20 cellular contexts compared by ENCODE assay signal in the genomic region with DNA sequence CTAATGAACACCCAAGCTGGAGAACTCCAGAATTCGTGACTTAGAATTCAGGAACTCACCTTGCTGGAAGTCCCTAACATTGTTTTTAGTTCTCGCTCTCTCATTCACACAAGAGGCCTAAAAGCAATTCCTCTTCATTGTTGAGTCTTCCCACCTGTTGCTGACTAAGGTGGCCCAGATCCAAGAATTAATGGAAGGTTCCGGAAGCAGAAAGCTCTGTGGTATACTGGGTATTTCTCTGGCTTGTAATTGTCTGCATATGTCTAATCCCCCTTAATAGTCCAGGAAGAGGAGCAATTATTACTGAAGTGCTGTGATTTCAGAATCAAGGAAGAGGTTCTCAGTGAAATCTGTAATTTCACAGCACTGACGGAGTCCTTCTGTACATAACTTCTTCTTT. TPM values are rescaled to one million over a fixed set of nuclear protein-coding genes. Genes with fewer than 3 reads are reported as not detected.
A peak's percentile ranks its signal among the peaks of the same experiment; 100 is the strongest.
DNase-seq lines count a peak whose midpoint lies in the region; ATAC-seq and TF ChIP-seq lines count a peak whose summit lies in the region.
"Had no signal": no experiment of that assay in that cellular context is flagged by ENCODE, and none has a peak within 500 bp of the region (broad histone marks: within the 10 kb centered on the region; RNA-seq: fewer than 3 reads in every experiment).

No MANE protein-coding gene starts in this region.

- no peak for TF ChIP-seq CTCF in GM13977 (IDR thresholded peaks at IDR 0.05; ENCODE audit: extremely low read depth, insufficient read depth, missing control alignments)

- peaks cover 9 to 13% (median 10%) of the 10 kb centered on the region in 3 donors for H3K27me3 Mint-ChIP-seq in immature natural killer cell (ENCODE audit: low read depth in 3 of 3)

- DNase-seq in A172 (ENCODE audit: low spot score), result peak; percentile 31
- DNase-seq in LoVo (ENCODE audit: low spot score), result peak; percentile 5
- peak; percentile 70 for DNase-seq in NCI-H2227 (lab: John Stamatoyannopoulos, UW; ENCODE audit: unreplicated experiment)
- peak; percentile 26 for DNase-seq in dermis blood vessel endothelial cell
- DNase-seq in GM13977 (ENCODE audit: low spot score), result no peak
- DNase-seq in immature natural killer cell, result no peak
- no peak for DNase-seq in anterior cingulate cortex (lab: John Stamatoyannopoulos, UW)
- no peak for DNase-seq in stimulated activated effector memory CD8-positive, alpha-beta T cell treated with anti-CD3 and anti-CD28 coated beads, Interleukin-12 subunit alpha, Interleukin-12 subunit beta, amount 100 ng/mL, for 72 hours (ENCODE audit: low spot score in 2 of 2)
- DNase-seq: ACHN; activated CD4-positive, alpha-beta T cell treated with anti-CD3 and anti-CD28 coated beads for 1 hour; activated CD8-positive, alpha-beta memory T cell treated with anti-CD3 and anti-CD28 coated beads, Interleukin-2, amount 10 ng/mL, durations not matched to agents 7 days and 5 days; activated gamma-delta T cell treated with Interleukin-2 at 50 U/mL for 16 hours; amniotic stem cell; DND-41; H7; right cardiac atrium; stomach; T1000 had no signal

- H3K4me1 Mint-ChIP-seq in immature natural killer cell, result no peaks in the 10 kb centered on the region
- no peaks in the 10 kb centered on the region for H3K4me1 Mint-ChIP-seq in stimulated activated effector memory CD8-positive, alpha-beta T cell treated with anti-CD3 and anti-CD28 coated beads, Interleukin-12 subunit alpha, Interleukin-12 subunit beta, amount 100 ng/mL, for 72 hours

- in situ Hi-C loops in GM13977 (cut with MboI; ENCODE audit: low pct_unique_long_range_greater_than_20kb, low sequenced_read_pairs, unreplicated experiment), result no loop called here

- H3K9me3 Mint-ChIP-seq in immature natural killer cell, result peaks cover 0 to 3% (median 0%) of the 10 kb centered on the region in 6 donors
- H3K9me3 Mint-ChIP-seq in stimulated activated effector memory CD8-positive, alpha-beta T cell treated with anti-CD3 and anti-CD28 coated beads, Interleukin-12 subunit alpha, Interleukin-12 subunit beta, amount 100 ng/mL, for 72 hours, result no peaks in the 10 kb centered on the region

- H3K36me3 Mint-ChIP-seq in immature natural killer cell, result no peaks in the 10 kb centered on the region
- no peaks in the 10 kb centered on the region for H3K36me3 Mint-ChIP-seq in stimulated activated effector memory CD8-positive, alpha-beta T cell treated with anti-CD3 and anti-CD28 coated beads, Interleukin-12 subunit alpha, Interleukin-12 subunit beta, amount 100 ng/mL, for 72 hours
- H3K36me3 Mint-ChIP-seq: activated CD8-positive, alpha-beta memory T cell treated with anti-CD3 and anti-CD28 coated beads, Interleukin-2, amount 10 ng/mL, durations not matched to agents 7 days and 5 days had no signal

- no peak overlapping the region for H3K4me3 Mint-ChIP-seq in immature natural killer cell
- no peak overlapping the region for H3K4me3 Mint-ChIP-seq in stimulated activated effector memory CD8-positive, alpha-beta T cell treated with anti-CD3 and anti-CD28 coated beads, Interleukin-12 subunit alpha, Interleukin-12 subunit beta, amount 100 ng/mL, for 72 hours
- H3K4me3 Mint-ChIP-seq: activated CD8-positive, alpha-beta memory T cell treated with anti-CD3 and anti-CD28 coated beads, Interleukin-2, amount 10 ng/mL, durations not matched to agents 7 days and 5 days had no signal

- H3K27ac Mint-ChIP-seq in immature natural killer cell, result no peak overlapping the region
- H3K27ac Mint-ChIP-seq in stimulated activated effector memory CD8-positive, alpha-beta T cell treated with anti-CD3 and anti-CD28 coated beads, Interleukin-12 subunit alpha, Interleukin-12 subunit beta, amount 100 ng/mL, for 72 hours, result no peak overlapping the region
- H3K27ac Mint-ChIP-seq: activated CD8-positive, alpha-beta memory T cell treated with anti-CD3 and anti-CD28 coated beads, Interleukin-2, amount 10 ng/mL, durations not matched to agents 7 days and 5 days had no signal

- ATAC-seq in stimulated activated effector memory CD8-positive, alpha-beta T cell treated with anti-CD3 and anti-CD28 coated beads, Interleukin-12 subunit alpha, Interleukin-12 subunit beta, amount 100 ng/mL, for 72 hours, result no peak
- ATAC-seq: activated CD8-positive, alpha-beta memory T cell treated with anti-CD3 and anti-CD28 coated beads, Interleukin-2, amount 10 ng/mL, durations not matched to agents 7 days and 5 days; right cardiac atrium had no signal

RNA-seq across cellular contexts. Expression of gene TMEM233, which starts 31.4 kb away (rescaled TPM):
- not detected in 2 replicates for total RNA-seq in A172 (2014; rRNA removed; shearing (Covaris generic))
- total RNA-seq in dermis blood vessel endothelial cell, result 0.23 and 0.34 TPM in 2 replicates
- polyA plus RNA-seq in immature natural killer cell, result not detected
- total RNA-seq: activated CD8-positive, alpha-beta memory T cell treated with anti-CD3 and anti-CD28 coated beads, Interleukin-2, amount 10 ng/mL, durations not matched to agents 7 days and 5 days; fibroblast of villous mesenchyme; H7; OCI-LY7 had no signal

RNA-seq across cellular contexts. Expression of gene PRKAB1, which starts 43.0 kb away (rescaled TPM):
- 5.4 and 9.2 TPM in 2 replicates for total RNA-seq in A172 (2014; rRNA removed; shearing (Covaris generic))
- total RNA-seq in dermis blood vessel endothelial cell, result 19.9 and 23.0 TPM in 2 replicates
- polyA plus RNA-seq in immature natural killer cell, result 10 to 100 TPM; 35.8 to 48.5 (median 46.8) TPM

Comparison
In these comparisons a context has a peak if more than half of its experiments do, and no peak if none do; other contexts are left out.
1. DNase-seq: peak in A172 (single experiment), LoVo (single experiment), NCI-H2227 (single experiment) and dermis blood vessel endothelial cell (single experiment); none in GM13977 (single experiment), immature natural killer cell (0 of 3), anterior cingulate cortex (0 of 58) and stimulated activated effector memory CD8-positive, alpha-beta T cell treated with anti-CD3 and anti-CD28 coated beads, Interleukin-12 subunit alpha, Interleukin-12 subunit beta, amount 100 ng/mL, for 72 hours (0 of 2).